Comparison of ENCODE assay signal across 8 cellular contexts in the genomic region with DNA sequence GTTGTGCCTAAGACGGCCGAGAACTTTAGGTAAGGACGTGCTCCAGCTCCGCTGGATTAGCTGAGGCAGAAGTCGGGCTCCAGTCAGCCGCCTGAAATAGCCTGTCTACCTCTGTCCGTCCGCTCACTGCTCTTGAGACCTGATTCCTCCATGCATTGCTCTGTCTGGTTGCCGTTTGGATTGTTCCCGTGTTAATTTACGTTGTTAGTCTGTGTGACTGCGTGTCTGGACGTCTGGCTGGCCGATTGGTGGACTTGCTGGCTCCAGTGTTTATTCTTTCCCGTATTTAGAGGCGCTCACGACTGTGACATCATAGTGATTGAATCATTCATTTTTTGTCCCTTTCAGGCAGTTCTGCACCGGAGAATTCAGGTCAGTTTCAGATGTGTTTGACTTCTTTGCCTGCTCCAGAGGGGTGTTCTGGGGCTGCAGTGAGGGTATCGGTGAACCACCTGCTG. TPM values are rescaled to one million over a fixed set of nuclear protein-coding genes. Genes with fewer than 3 reads are reported as not detected.
DNase-seq lines count a peak whose midpoint lies in the region; ATAC-seq and TF ChIP-seq lines count a peak whose summit lies in the region.

No MANE protein-coding gene starts in this region.

- no peaks in the 10 kb centered on the region for H3K9me3 Mint-ChIP-seq in chondrocyte (ENCODE audit: low read depth)

- peaks cover 17% of the 10 kb centered on the region for H3K4me1 Mint-ChIP-seq in chondrocyte (ENCODE audit: low read depth)

- peaks cover 7% of the 10 kb centered on the region for H3K36me3 Mint-ChIP-seq in chondrocyte (ENCODE audit: low read depth)

- H4K20me1 ChIP-seq in Karpas-422 (ENCODE audit: insufficient read depth, low read depth, low read length) = no peaks in the 10 kb centered on the region

- H3K9me2 ChIP-seq in Karpas-422 (replicated peaks; ENCODE audit: insufficient read depth, low read length) = no peaks in the 10 kb centered on the region

- no peaks in the 10 kb centered on the region for H3K9me3 ChIP-seq in Karpas-422 (ENCODE audit: low read length)
- no peaks in the 10 kb centered on the region for H3K9me3 ChIP-seq in mononuclear cell (ENCODE audit: low read depth, low read length)

- peaks cover 23% of the 10 kb centered on the region for H3K4me1 ChIP-seq in Karpas-422 (ENCODE audit: low read length)
- H3K4me1 ChIP-seq in mononuclear cell (ENCODE audit: insufficient read depth, low read length) = peaks cover 20% of the 10 kb centered on the region

- H3K9ac ChIP-seq in Karpas-422 (ENCODE audit: low read length) = peak overlapping the region; percentile 85

- no peak for TF ChIP-seq CTCF in GM12875 (IDR thresholded peaks at IDR 0.05; ENCODE audit: borderline replicate concordance, insufficient read depth, low read depth, low read length)
- TF ChIP-seq CTCF in chondrocyte (IDR thresholded peaks at IDR 0.05) = no peak

- peak overlapping the region; percentile 81 for H3K4me2 ChIP-seq in Karpas-422 (ENCODE audit: low read depth, low read length, poor library complexity, severe bottlenecking)

- no peaks in the 10 kb centered on the region for H3K27me3 Mint-ChIP-seq in chondrocyte (ENCODE audit: low read depth)

- H3K27ac ChIP-seq in Karpas-422 (ENCODE audit: low read length) = no peak overlapping the region; the same call in 1 of the 2 replicates

- no peak for DNase-seq in Karpas-422
- DNase-seq in chondrocyte (ENCODE audit: low spot score) = no peak
- DNase-seq in LoVo (ENCODE audit: low spot score) = no peak
- no peak for DNase-seq in NCI-H146 (lab: John Stamatoyannopoulos, UW)

- H3K27me3 ChIP-seq in Karpas-422 (ENCODE audit: low read length) (no peaks in the 10 kb centered on the region), mononuclear cell (ENCODE audit: insufficient read depth, low read length) (no peaks in the 10 kb centered on the region)

- H3K79me2 ChIP-seq in Karpas-422 (ENCODE audit: low read length) = peaks cover 50% of the 10 kb centered on the region

- peak overlapping the region; percentile 91 for H3K4me3 Mint-ChIP-seq in chondrocyte (ENCODE audit: unreplicated experiment)

- H3K36me3 ChIP-seq in Karpas-422 (ENCODE audit: insufficient read depth, low read length) = peaks cover 30% of the 10 kb centered on the region; the same call in 1 of the 2 replicates

- H3K27ac Mint-ChIP-seq in chondrocyte (ENCODE audit: unreplicated experiment) = peak overlapping the region; percentile 99

- ATAC-seq in GM19023 (IDR thresholded peaks at IDR 0.05; ENCODE audit: unreplicated experiment) (no peak), HG03571 (IDR thresholded peaks at IDR 0.05; ENCODE audit: unreplicated experiment) (no peak)

- H2AFZ ChIP-seq in Karpas-422 (ENCODE audit: low read length) = 0 out of 2 replicates have a peak overlapping the region, but pooled peaks have one; percentile 36

- H3K4me3 ChIP-seq in GM12875 (ENCODE audit: low read depth, low read length) (peak overlapping the region; percentile 62), Karpas-422 (ENCODE audit: low read length) (peak overlapping the region; percentile 84), mononuclear cell (ENCODE audit: low read length) (peak overlapping the region; percentile 74)

RNA-seq across cellular contexts. Expression of a gene that starts 0.7 kb away (rescaled TPM):
- total RNA-seq in Karpas-422 (2014; rRNA removed; shearing (Covaris generic); ENCODE audit: low replicate concordance) = 42.1 and 53.0 TPM in 2 replicates
- total RNA-seq in chondrocyte (22.6 to 35.3 TPM (median 24.3 TPM) in 3 replicates), mononuclear cell (26.1 TPM)

RNA-seq across cellular contexts. Expression of a gene that starts 23.3 kb away (rescaled TPM):
- 652 and 1,200 TPM in 2 replicates for total RNA-seq in Karpas-422 (2014; rRNA removed; shearing (Covaris generic); ENCODE audit: low replicate concordance)
- total RNA-seq in chondrocyte (582 to 659 TPM (median 593 TPM) in 3 replicates), mononuclear cell (446 TPM)
